ENCODE assay signal across 1 cellular context in genomic region chr12:114668905-114669304, GRCh38.
TF ChIP-seq lines count a peak whose summit lies in the region.

No MANE protein-coding gene starts in this region.

TF ChIP-seq in GM23338, 12 proteins besides CTCF, POLR2A, EP300 and RAD21 (continued from another document):
- TF ChIP-seq ZNF462 (CRISPR knock-in tag; IDR thresholded peaks at IDR 0.05), result no peak
